ENCODE assay signal across 2 cellular contexts in the genomic region with DNA sequence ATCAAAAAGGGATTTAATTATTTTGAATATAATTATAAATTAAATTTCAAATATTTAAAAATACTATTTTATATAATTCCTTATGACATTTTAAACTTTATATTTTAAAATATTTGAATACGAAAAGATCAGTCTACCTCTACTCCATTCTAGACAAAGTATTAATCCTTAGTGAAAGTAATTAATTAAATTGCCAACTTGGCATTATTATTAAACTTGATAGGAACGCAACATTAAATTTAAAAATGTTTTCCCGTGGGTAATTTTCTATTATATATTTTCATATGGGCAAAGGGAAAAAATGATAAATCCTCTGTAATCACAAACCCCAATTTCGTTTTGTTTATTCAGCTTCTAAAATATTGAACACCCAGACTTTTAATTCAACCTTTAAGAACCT.
TF ChIP-seq lines count a peak whose summit lies in the region.

No MANE protein-coding gene starts in this region.

TF ChIP-seq in IMR-90, 13 proteins besides CTCF, POLR2A, EP300 and RAD21:
- TF ChIP-seq MXI1 (IDR thresholded peaks at IDR 0.05; ENCODE audit: borderline replicate concordance, low read depth, low read length), result no peak
- peak; percentile 60 for TF ChIP-seq MAFK (IDR thresholded peaks at IDR 0.05; ENCODE audit: low read depth, low read length)

TF ChIP-seq in K562, 482 proteins besides CTCF, POLR2A, EP300 and RAD21:
- TF ChIP-seq TFAM (CRISPR knock-in tag; conservative IDR thresholded peaks at IDR 0.05) (no peak), PPARD (CRISPR knock-in tag; IDR thresholded peaks at IDR 0.05) (no peak), NR2C1 (IDR thresholded peaks at IDR 0.05) (no peak), NR2C1 (tag; IDR thresholded peaks at IDR 0.05) (no peak), C11orf30 (IDR thresholded peaks at IDR 0.05; ENCODE audit: low read depth) (peak; percentile 54; the same call in 1 of the 2 replicates), MAFK (IDR thresholded peaks at IDR 0.05; ENCODE audit: low read length) (peak; percentile 29; the same call in 1 of the 2 replicates), ZNF274 (IDR thresholded peaks at IDR 0.05; ENCODE audit: borderline replicate concordance, low read depth, low read length) (no peak), ZNF316 (IDR thresholded peaks at IDR 0.05) (peak; percentile 77), RBM15 (IDR thresholded peaks at IDR 0.05; ENCODE audit: insufficient read depth, low read length) (no peak)
- TF ChIP-seq, protein P1, sequence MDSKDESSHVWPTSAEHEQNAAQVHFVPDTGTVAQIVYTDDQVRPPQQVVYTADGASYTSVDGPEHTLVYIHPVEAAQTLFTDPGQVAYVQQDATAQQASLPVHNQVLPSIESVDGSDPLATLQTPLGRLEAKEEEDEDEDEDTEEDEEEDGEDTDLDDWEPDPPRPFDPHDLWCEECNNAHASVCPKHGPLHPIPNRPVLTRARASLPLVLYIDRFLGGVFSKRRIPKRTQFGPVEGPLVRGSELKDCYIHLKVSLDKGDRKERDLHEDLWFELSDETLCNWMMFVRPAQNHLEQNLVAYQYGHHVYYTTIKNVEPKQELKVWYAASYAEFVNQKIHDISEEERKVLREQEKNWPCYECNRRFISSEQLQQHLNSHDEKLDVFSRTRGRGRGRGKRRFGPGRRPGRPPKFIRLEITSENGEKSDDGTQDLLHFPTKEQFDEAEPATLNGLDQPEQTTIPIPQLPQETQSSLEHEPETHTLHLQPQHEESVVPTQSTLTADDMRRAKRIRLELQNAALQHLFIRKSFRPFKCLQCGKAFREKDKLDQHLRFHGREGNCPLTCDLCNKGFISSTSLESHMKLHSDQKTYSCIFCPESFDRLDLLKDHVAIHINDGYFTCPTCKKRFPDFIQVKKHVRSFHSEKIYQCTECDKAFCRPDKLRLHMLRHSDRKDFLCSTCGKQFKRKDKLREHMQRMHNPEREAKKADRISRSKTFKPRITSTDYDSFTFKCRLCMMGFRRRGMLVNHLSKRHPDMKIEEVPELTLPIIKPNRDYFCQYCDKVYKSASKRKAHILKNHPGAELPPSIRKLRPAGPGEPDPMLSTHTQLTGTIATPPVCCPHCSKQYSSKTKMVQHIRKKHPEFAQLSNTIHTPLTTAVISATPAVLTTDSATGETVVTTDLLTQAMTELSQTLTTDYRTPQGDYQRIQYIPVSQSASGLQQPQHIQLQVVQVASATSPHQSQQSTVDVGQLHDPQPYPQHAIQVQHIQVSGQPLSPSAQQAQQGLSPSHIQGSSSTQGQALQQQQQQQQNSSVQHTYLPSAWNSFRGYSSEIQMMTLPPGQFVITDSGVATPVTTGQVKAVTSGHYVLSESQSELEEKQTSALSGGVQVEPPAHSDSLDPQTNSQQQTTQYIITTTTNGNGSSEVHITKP (IDR thresholded peaks at IDR 0.05; ENCODE audit: partially characterized antibody), result no peak
- TF ChIP-seq, protein P2, sequence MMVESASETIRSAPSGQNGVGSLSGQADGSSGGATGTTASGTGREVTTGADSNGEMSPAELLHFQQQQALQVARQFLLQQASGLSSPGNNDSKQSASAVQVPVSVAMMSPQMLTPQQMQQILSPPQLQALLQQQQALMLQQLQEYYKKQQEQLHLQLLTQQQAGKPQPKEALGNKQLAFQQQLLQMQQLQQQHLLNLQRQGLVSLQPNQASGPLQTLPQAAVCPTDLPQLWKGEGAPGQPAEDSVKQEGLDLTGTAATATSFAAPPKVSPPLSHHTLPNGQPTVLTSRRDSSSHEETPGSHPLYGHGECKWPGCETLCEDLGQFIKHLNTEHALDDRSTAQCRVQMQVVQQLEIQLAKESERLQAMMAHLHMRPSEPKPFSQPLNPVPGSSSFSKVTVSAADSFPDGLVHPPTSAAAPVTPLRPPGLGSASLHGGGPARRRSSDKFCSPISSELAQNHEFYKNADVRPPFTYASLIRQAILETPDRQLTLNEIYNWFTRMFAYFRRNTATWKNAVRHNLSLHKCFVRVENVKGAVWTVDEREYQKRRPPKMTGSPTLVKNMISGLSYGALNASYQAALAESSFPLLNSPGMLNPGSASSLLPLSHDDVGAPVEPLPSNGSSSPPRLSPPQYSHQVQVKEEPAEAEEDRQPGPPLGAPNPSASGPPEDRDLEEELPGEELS (CRISPR knock-in tag; IDR thresholded peaks at IDR 0.05; ENCODE audit: borderline replicate concordance), result no peak
- TF ChIP-seq, protein P3, sequence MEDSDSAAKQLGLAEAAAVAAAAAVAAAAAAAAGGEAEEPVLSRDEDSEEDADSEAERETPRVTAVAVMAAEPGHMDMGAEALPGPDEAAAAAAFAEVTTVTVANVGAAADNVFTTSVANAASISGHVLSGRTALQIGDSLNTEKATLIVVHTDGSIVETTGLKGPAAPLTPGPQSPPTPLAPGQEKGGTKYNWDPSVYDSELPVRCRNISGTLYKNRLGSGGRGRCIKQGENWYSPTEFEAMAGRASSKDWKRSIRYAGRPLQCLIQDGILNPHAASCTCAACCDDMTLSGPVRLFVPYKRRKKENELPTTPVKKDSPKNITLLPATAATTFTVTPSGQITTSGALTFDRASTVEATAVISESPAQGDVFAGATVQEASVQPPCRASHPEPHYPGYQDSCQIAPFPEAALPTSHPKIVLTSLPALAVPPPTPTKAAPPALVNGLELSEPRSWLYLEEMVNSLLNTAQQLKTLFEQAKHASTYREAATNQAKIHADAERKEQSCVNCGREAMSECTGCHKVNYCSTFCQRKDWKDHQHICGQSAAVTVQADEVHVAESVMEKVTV (CRISPR knock-in tag; IDR thresholded peaks at IDR 0.05), result no peak
